Comparison of ENCODE assay signal across 29 cellular contexts in the genomic region with DNA sequence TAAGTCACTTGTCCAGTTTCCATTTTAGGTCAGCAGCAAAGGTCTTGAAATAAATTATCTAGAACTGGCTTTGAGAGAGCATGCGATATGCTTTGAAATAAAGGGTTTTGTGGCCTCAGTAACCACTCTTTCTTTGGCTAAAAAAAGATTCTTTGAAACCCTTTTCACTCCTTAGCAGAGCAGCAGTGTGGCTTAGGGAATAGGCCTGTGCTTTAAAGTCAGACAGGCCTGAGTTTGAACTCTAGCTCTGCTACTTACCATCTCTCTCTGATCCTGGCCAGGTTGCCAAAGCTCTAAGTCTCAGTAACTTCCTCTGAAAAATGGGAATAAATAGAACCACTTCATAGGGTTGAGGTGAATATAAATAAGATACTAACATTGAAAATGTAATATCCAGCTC. TPM values are rescaled to one million over a fixed set of nuclear protein-coding genes. Genes with fewer than 3 reads are reported as not detected.
"Had no signal": no experiment of that assay in that cellular context is flagged by ENCODE, and none has a peak within 500 bp of the region (broad histone marks: within the 10 kb centered on the region; RNA-seq: fewer than 3 reads in every experiment).

No MANE protein-coding gene starts in this region.

- H3K4me1 Mint-ChIP-seq: neural crest cell had no signal

- H3K9me3 ChIP-seq: colonic mucosa, stomach, tibial artery had no signal

- H3K4me1 ChIP-seq: colonic mucosa, tibial artery had no signal

- H3K27ac Mint-ChIP-seq: activated CD4-positive, alpha-beta memory T cell treated with anti-CD3 and anti-CD28 coated beads for 36 hours; activated naive CD4-positive, alpha-beta T cell treated with anti-CD3 and anti-CD28 coated beads, Interleukin-2, amount 50 U/mL, for 72 hours; activated T-helper 2 cell treated with anti-CD3 and anti-CD28 coated beads, Interferon-gamma antibody, Interleukin-2, Interleukin-4, amounts not matched to agents 10 μg/mL and 5 μg/mL and 100 μg/mL, durations not matched to agents 14 hours and 24 hours and 36 hours; naive thymus-derived CD8-positive, alpha-beta T cell; stimulated activated naive B cell treated with anti-CD40 and anti-IgM and Interleukin-4, amounts not matched to agents 10 μg/mL and 1 μg/mL and 100 μg/mL, for 72 hours; T-helper 2 cell treated with Interferon-gamma antibody and Interleukin-4, amounts not matched to agents 5 μg/mL and 100 μg/mL, for 36 hours had no signal

- H3K9me3 Mint-ChIP-seq: activated CD4-positive, alpha-beta memory T cell treated with anti-CD3 and anti-CD28 coated beads for 36 hours; activated T-helper 2 cell treated with anti-CD3 and anti-CD28 coated beads, Interferon-gamma antibody, Interleukin-2, Interleukin-4, amounts not matched to agents 10 μg/mL and 5 μg/mL and 100 μg/mL, durations not matched to agents 14 hours and 24 hours and 36 hours; naive thymus-derived CD8-positive, alpha-beta T cell; neural crest cell; T-helper 2 cell treated with Interferon-gamma antibody and Interleukin-4, amounts not matched to agents 5 μg/mL and 100 μg/mL, for 36 hours had no signal

- H3K4me3 Mint-ChIP-seq: activated CD4-positive, alpha-beta memory T cell treated with anti-CD3 and anti-CD28 coated beads for 36 hours; brain; naive thymus-derived CD8-positive, alpha-beta T cell; neural crest cell; stimulated activated naive B cell treated with anti-CD40 and anti-IgM and Interleukin-4, amounts not matched to agents 10 μg/mL and 1 μg/mL and 100 μg/mL, for 72 hours; T-helper 2 cell treated with Interferon-gamma antibody and Interleukin-4, amounts not matched to agents 5 μg/mL and 100 μg/mL, for 36 hours had no signal

- DNase-seq: activated CD4-positive, alpha-beta memory T cell treated with anti-CD3 and anti-CD28 coated beads for 36 hours; activated CD4-positive, alpha-beta T cell treated with anti-CD3 and anti-CD28 coated beads for 48 hours; activated naive CD4-positive, alpha-beta T cell; activated T-cell treated with anti-CD3 and anti-CD28 coated beads, Interleukin-2, amount 50 U/mL, for 48 hours; aorta; cerebellar nuclear complex; colonic mucosa; effector CD8-positive, alpha-beta T cell; glutamatergic neuron; left ventricle myocardium superior; midbrain; naive thymus-derived CD8-positive, alpha-beta T cell; posterior cingulate gyrus; right cardiac atrium; stimulated activated CD4-positive, alpha-beta T cell treated with anti-CD3 and anti-CD28 coated beads, Interleukin-15, amount 100 ng/mL, for 24 hours; stimulated activated CD4-positive, alpha-beta T cell treated with anti-CD3 and anti-CD28 coated beads, Interleukin-2, amount 100 ng/mL, for 24 hours; stimulated activated naive B cell treated with anti-CD40 and anti-IgM and Interleukin-4, amounts not matched to agents 10 μg/mL and 1 μg/mL and 100 μg/mL, for 72 hours; stomach; T-helper 1 cell; tibial artery had no signal

- FAIRE-seq: endometrium, frontal cortex, islet of Langerhans had no signal

- H3K27me3 ChIP-seq: cardiac muscle cell, colonic mucosa, stomach, tibial artery had no signal

- H3K36me3 Mint-ChIP-seq: activated CD4-positive, alpha-beta memory T cell treated with anti-CD3 and anti-CD28 coated beads for 36 hours; brain; naive thymus-derived CD8-positive, alpha-beta T cell had no signal

- H3K27me3 Mint-ChIP-seq: stimulated activated naive B cell treated with anti-CD40 and anti-IgM and Interleukin-4, amounts not matched to agents 10 μg/mL and 1 μg/mL and 100 μg/mL, for 72 hours had no signal

- ATAC-seq: activated naive CD4-positive, alpha-beta T cell treated with anti-CD3 and anti-CD28 coated beads, Interleukin-2, amount 50 U/mL, for 72 hours; naive thymus-derived CD8-positive, alpha-beta T cell; right cardiac atrium; stimulated activated naive B cell treated with anti-CD40 and anti-IgM and Interleukin-4, amounts not matched to agents 10 μg/mL and 1 μg/mL and 100 μg/mL, for 72 hours had no signal

- H3K27ac ChIP-seq: cardiac muscle cell, colonic mucosa, stomach, tibial artery had no signal

- H3K36me3 ChIP-seq: cardiac muscle cell, colonic mucosa, stomach, tibial artery had no signal

- H3K4me3 ChIP-seq: cardiac muscle cell, colonic mucosa, stomach, tibial artery had no signal

RNA-seq across cellular contexts. Expression of a gene that starts 52.7 kb away (rescaled TPM):
- total RNA-seq: neural crest cell had no signal
- polyA plus RNA-seq: cardiac muscle cell had no signal
